In the genomic region with DNA sequence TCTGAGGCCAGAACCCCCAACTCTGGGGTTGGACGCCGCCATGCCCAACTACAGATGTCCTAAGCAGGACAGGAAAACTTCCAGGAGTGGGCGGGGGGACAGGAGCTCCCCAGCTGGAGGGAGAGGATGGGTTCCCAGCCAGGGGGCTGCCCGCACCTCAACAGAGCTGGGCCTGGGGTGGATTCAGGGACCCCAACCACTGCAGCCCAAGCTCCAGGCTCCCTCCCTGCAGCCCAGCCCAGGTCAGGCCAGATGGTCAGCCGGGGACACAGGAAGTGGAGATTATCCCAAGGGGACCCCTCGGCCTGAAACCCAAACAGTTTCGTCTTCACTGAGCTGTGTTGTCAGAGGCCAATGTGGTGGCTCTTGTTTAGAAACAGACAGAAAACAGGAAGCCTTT, we compare ENCODE assay signal across 11 cellular contexts. TPM values are rescaled to one million over a fixed set of nuclear protein-coding genes. Genes with fewer than 3 reads are reported as not detected.
DNase-seq lines count a peak whose midpoint lies in the region; ATAC-seq and TF ChIP-seq lines count a peak whose summit lies in the region.
"Had no signal": no experiment of that assay in that cellular context is flagged by ENCODE, and none has a peak within 500 bp of the region (broad histone marks: within the 10 kb centered on the region; RNA-seq: fewer than 3 reads in every experiment).

No MANE protein-coding gene starts in this region.

- H3K4me1 ChIP-seq in SJCRH30: peaks cover 73% of the 10 kb centered on the region
- peaks cover 61% of the 10 kb centered on the region for H3K4me1 ChIP-seq in psoas muscle

- H3K36me3 ChIP-seq in SJCRH30: no peaks in the 10 kb centered on the region
- peaks cover 0 to 9% of the 10 kb centered on the region in 2 donors for H3K36me3 ChIP-seq in psoas muscle (ENCODE audit: insufficient read depth in 1 of 2, low read depth in 1 of 2)

- H3K27me3 ChIP-seq in SJCRH30 (no peaks in the 10 kb centered on the region), psoas muscle (ENCODE audit: insufficient read depth in 3 of 3, low read length in 2 of 3) (no peaks in the 10 kb centered on the region)

- no peak for TF ChIP-seq CTCF in psoas muscle (IDR thresholded peaks at IDR 0.05)

- intact Hi-C loops in Right ventricle myocardium superior (cut with DNase I): no loop called here
- intact Hi-C loops in psoas muscle (cut with DNase I): no loop called here

- ATAC-seq in Right ventricle myocardium superior (ENCODE audit: poor library complexity) (no peak), psoas muscle (peak in 2 of 4 donors; percentile 1)
- ATAC-seq: activated CD8-positive, alpha-beta memory T cell treated with anti-CD3 and anti-CD28 coated beads, Interleukin-2, amount 10 ng/mL, durations not matched to agents 7 days and 5 days had no signal

- H3K4me3 ChIP-seq in SJCRH30 (peak overlapping the region; percentile 38), psoas muscle (peak overlapping the region; percentile 42)

- WGBS in psoas muscle, 3 donors: 16 to 25% (median 23%) methylated on average over 7 of the region's 7 CpGs

- H3K9me3 ChIP-seq in SJCRH30 (replicated peaks) (no peaks in the 10 kb centered on the region), psoas muscle (no peaks in the 10 kb centered on the region)

- H3K27ac ChIP-seq in SJCRH30 (peak overlapping the region; percentile 59), psoas muscle (peak overlapping the region; percentile 85)

- DNase-seq in A172 (ENCODE audit: low spot score) (peak; percentile 61), SJCRH30 (no peak), Right ventricle myocardium superior (peak; percentile 40), psoas muscle (peak; percentile 40 to 63), NCI-H1694 treated with DMSO at 0.1 percent for 48 hours (lab: John Stamatoyannopoulos, UW) (no peak), NCI-H146 treated with DMSO at 0.1 percent for 48 hours (lab: John Stamatoyannopoulos, UW; ENCODE audit: unreplicated experiment) (no peak), NCI-H526 (lab: John Stamatoyannopoulos, UW) (no peak), HPDE6-E6E7 (ENCODE audit: extremely low spot score) (no peak)
- DNase-seq: activated CD8-positive, alpha-beta memory T cell treated with anti-CD3 and anti-CD28 coated beads, Interleukin-2, amount 10 ng/mL, durations not matched to agents 7 days and 5 days; activated naive CD8-positive, alpha-beta T cell treated with anti-CD3 and anti-CD28 coated beads for 36 hours; NCI-H1436 had no signal

RNA-seq across cellular contexts. Expression of gene LAMA5, which starts 9.4 kb away (rescaled TPM):
- total RNA-seq in A172 (2014; rRNA removed; shearing (Covaris generic)): 63.8 and 81.2 TPM in 2 replicates
- 37.3 and 43.8 TPM in 2 replicates for total RNA-seq in SJCRH30 (2014; rRNA removed; shearing (Covaris generic))
- 79.6 TPM for total RNA-seq in Right ventricle myocardium superior
- total RNA-seq in psoas muscle: 10 to 100 TPM; 27.2 to 74.6 (median 46.5) TPM
- polyA plus RNA-seq in psoas muscle: 10 to 100 TPM; 14.4 to 40.5 (median 23.3) TPM

RNA-seq across cellular contexts. Expression of gene RPS21, which starts 29.2 kb away (rescaled TPM):
- total RNA-seq in A172 (2014; rRNA removed; shearing (Covaris generic)): 2,286 and 2,536 TPM in 2 replicates
- total RNA-seq in SJCRH30 (2014; rRNA removed; shearing (Covaris generic)): 3,142 and 3,675 TPM in 2 replicates
- total RNA-seq in Right ventricle myocardium superior (732 TPM), psoas muscle (1,000 to 10,000 TPM in 3 of 4 donors, 100 to 1,000 TPM in 1; 602 to 1,206 (median 1,044) TPM)
- polyA plus RNA-seq in psoas muscle: 1,000 to 10,000 TPM; 3,473 to 5,162 (median 3,791) TPM

RNA-seq across cellular contexts. Expression of gene CABLES2, which starts 49.4 kb away (rescaled TPM):
- total RNA-seq in A172 (2014; rRNA removed; shearing (Covaris generic)): 10.4 and 12.9 TPM in 2 replicates
- total RNA-seq in SJCRH30 (2014; rRNA removed; shearing (Covaris generic)): 12.9 and 13.0 TPM in 2 replicates
- total RNA-seq in Right ventricle myocardium superior: 15.0 TPM
- total RNA-seq in psoas muscle: 1 to 10 TPM; 3.0 to 4.2 (median 3.9) TPM
- polyA plus RNA-seq in psoas muscle: 1 to 10 TPM; 2.4 to 4.3 (median 3.5) TPM

RNA-seq across cellular contexts. Expression of gene ADRM1, which starts 54.9 kb away (rescaled TPM):
- total RNA-seq in A172 (2014; rRNA removed; shearing (Covaris generic)): 329 and 402 TPM in 2 replicates
- 160 and 174 TPM in 2 replicates for total RNA-seq in SJCRH30 (2014; rRNA removed; shearing (Covaris generic))
- total RNA-seq in Right ventricle myocardium superior (68.5 TPM), psoas muscle (100 to 1,000 TPM; 142 to 280 (median 238) TPM)
- polyA plus RNA-seq in psoas muscle: 100 to 1,000 TPM; 355 to 603 (median 460) TPM

Comparison
In these comparisons a context has a peak if more than half of its experiments do, and no peak if none do; other contexts are left out.
1. DNase-seq: peak in A172 (single experiment), Right ventricle myocardium superior (single experiment) and psoas muscle (2 of 2); none in SJCRH30 (0 of 2), NCI-H1694 treated with DMSO at 0.1 percent for 48 hours (single experiment), NCI-H146 treated with DMSO at 0.1 percent for 48 hours (single experiment), NCI-H526 (0 of 2) and HPDE6-E6E7 (single experiment).